In genomic region chr19:3868770-3869456, GRCh38 we compare ENCODE assay signal across 10 cellular contexts. TPM values are rescaled to one million over a fixed set of nuclear protein-coding genes. Genes with fewer than 3 reads are reported as not detected.
DNase-seq lines count a peak whose midpoint lies in the region; ATAC-seq and TF ChIP-seq lines count a peak whose summit lies in the region.
"Had no signal": no experiment of that assay in that cellular context is flagged by ENCODE, and none has a peak within 500 bp of the region (broad histone marks: within the 10 kb centered on the region; RNA-seq: fewer than 3 reads in every experiment).

ZFR2 (minus strand) TSS chr19:3869038; CDS start chr19:3869017, 21 bp downstream.

- no peak for TF ChIP-seq POLR2A in gastroesophageal sphincter (IDR thresholded peaks at IDR 0.05)

- no peak within 1 kb of the TSS for H3K4me3 ChIP-seq in gastroesophageal sphincter

- DNase-seq in NCI-H526 (lab: John Stamatoyannopoulos, UW) (peak; percentile 59 to 67), NCI-H526 treated with DMSO at 0.1 percent for 48 hours (lab: John Stamatoyannopoulos, UW) (no peak), activated T-cell treated with anti-CD3 and anti-CD28 coated beads for 48 hours (ENCODE audit: low read depth) (peak; percentile 21), iPS-NIHi11 (ENCODE audit: low spot score) (peak; percentile 92), SW480 (ENCODE audit: low spot score) (no peak)
- DNase-seq in stimulated activated naive CD8-positive, alpha-beta T cell treated with anti-CD3 and anti-CD28 coated beads, Interleukin-15, amount 100 ng/mL, for 72 hours, result peak in 1 of 2 donors; percentile 7
- DNase-seq: Kasumi-1 had no signal

- H3K4me1 ChIP-seq in gastroesophageal sphincter, result peaks cover 0 to 8% (median 4%) of the 10 kb centered on the region in 3 donors

- ATAC-seq in stimulated activated naive CD8-positive, alpha-beta T cell treated with anti-CD3 and anti-CD28 coated beads, Interleukin-15, amount 100 ng/mL, for 72 hours, result no peak
- ATAC-seq in gastroesophageal sphincter, result no peak
- ATAC-seq in HG02763 (IDR thresholded peaks at IDR 0.05; ENCODE audit: unreplicated experiment), result no peak

- peaks cover 7% of the 10 kb centered on the region for H3K4me1 Mint-ChIP-seq in stimulated activated naive CD8-positive, alpha-beta T cell treated with anti-CD3 and anti-CD28 coated beads, Interleukin-15, amount 100 ng/mL, for 72 hours

- H3K27me3 ChIP-seq in gastroesophageal sphincter, result peaks cover 74% of the 10 kb centered on the region

- TF ChIP-seq CTCF in gastroesophageal sphincter (IDR thresholded peaks at IDR 0.05), result no peak

- no peak for TF ChIP-seq EP300 in gastroesophageal sphincter (IDR thresholded peaks at IDR 0.05)

- peak within 1 kb of the TSS in 1 of 2 donors; percentile 81 for H3K27ac Mint-ChIP-seq in stimulated activated naive CD8-positive, alpha-beta T cell treated with anti-CD3 and anti-CD28 coated beads, Interleukin-15, amount 100 ng/mL, for 72 hours

- peaks cover 46% of the 10 kb centered on the region for H3K27me3 Mint-ChIP-seq in stimulated activated naive CD8-positive, alpha-beta T cell treated with anti-CD3 and anti-CD28 coated beads, Interleukin-15, amount 100 ng/mL, for 72 hours

- no peak within 1 kb of the TSS for H3K27ac ChIP-seq in gastroesophageal sphincter

- 15 to 42% methylated on average over 4 to 12 of the region's 62 CpGs for WGBS in gastroesophageal sphincter (ENCODE audit: low coverage in 1 of 2), 2 donors

- H3K4me3 Mint-ChIP-seq in stimulated activated naive CD8-positive, alpha-beta T cell treated with anti-CD3 and anti-CD28 coated beads, Interleukin-15, amount 100 ng/mL, for 72 hours, result peak within 1 kb of the TSS; percentile 42 to 62

- H3K9me3 ChIP-seq in gastroesophageal sphincter, result peaks cover 0 to 8% (median 0%) of the 10 kb centered on the region in 3 donors

- H3K36me3 ChIP-seq in gastroesophageal sphincter, result no peaks in the 10 kb centered on the region

- peaks cover 7 to 11% of the 10 kb centered on the region in 2 donors for H3K9me3 Mint-ChIP-seq in stimulated activated naive CD8-positive, alpha-beta T cell treated with anti-CD3 and anti-CD28 coated beads, Interleukin-15, amount 100 ng/mL, for 72 hours

RNA-seq across cellular contexts. Expression of gene ZFR2, which starts in this region (rescaled TPM):
- total RNA-seq in gastroesophageal sphincter, result under 1 TPM in 1 of 4 donors, not detected in 3; 0.13 TPM
- total RNA-seq: subcutaneous adipose tissue had no signal

Comparison
In these comparisons a context has a peak if more than half of its experiments do, and no peak if none do; other contexts are left out.
1. DNase-seq: peak in NCI-H526 (2 of 2), activated T-cell treated with anti-CD3 and anti-CD28 coated beads for 48 hours (single experiment) and iPS-NIHi11 (single experiment); none in NCI-H526 treated with DMSO at 0.1 percent for 48 hours (single experiment) and SW480 (single experiment).